Comparison of ENCODE assay signal across 19 cellular contexts in genomic region chr2:10245661-10246060, GRCh38.
"Had no signal": no experiment of that assay in that cellular context is flagged by ENCODE, and none has a peak within 500 bp of the region (broad histone marks: within the 10 kb centered on the region; RNA-seq: fewer than 3 reads in every experiment).

No MANE protein-coding gene starts in this region.

- DNase-seq: activated B cell treated with CpG ODN at 0.5 μM for 24 hours; activated CD4-positive, alpha-beta T cell treated with anti-CD3 and anti-CD28 coated beads for 4 hours; activated CD4-positive, alpha-beta T cell treated with anti-CD3 and anti-CD28 coated beads, Interleukin-2, amount 50 U/mL, for 48 hours; activated effector memory CD4-positive, alpha-beta T cell treated with Interleukin-2 at 50 U/mL for 16 hours; activated naive CD4-positive, alpha-beta T cell treated with anti-CD3 and anti-CD28 coated beads for 36 hours; activated naive CD8-positive, alpha-beta T cell treated with anti-CD3 and anti-CD28 coated beads, Interleukin-2, amount 10 ng/mL, durations not matched to agents 7 days and 5 days; activated T-cell treated with anti-CD3 and anti-CD28 coated beads, Interleukin-2, amount 50 U/mL, for 72 hours; amniotic stem cell; cerebellar nuclear complex; cortex of kidney; midbrain; stimulated activated CD4-positive, alpha-beta T cell treated with anti-CD3 and anti-CD28 coated beads, Interleukin-4, amount 100 ng/mL, for 24 hours; stimulated activated naive CD4-positive, alpha-beta T cell treated with Interleukin-2 at 50 U/mL for 16 hours; T1000 had no signal

- H3K27me3 ChIP-seq: left lung had no signal

- H3K27me3 Mint-ChIP-seq: activated B cell treated with CpG ODN at 0.5 μM for 24 hours; natural killer cell treated with Interleukin-12 subunit alpha and Interleukin-12 subunit beta and Interleukin-15 and Interleukin-18, amount 100 ng/mL, for 72 hours; type B pancreatic cell had no signal

- H3K36me3 Mint-ChIP-seq: activated naive CD8-positive, alpha-beta T cell treated with anti-CD3 and anti-CD28 coated beads, Interleukin-2, amount 10 ng/mL, durations not matched to agents 7 days and 5 days; type B pancreatic cell had no signal

- H3K9me3 Mint-ChIP-seq: type B pancreatic cell had no signal

- H3K36me3 ChIP-seq: left lung, thoracic aorta had no signal

- H3K27ac ChIP-seq: left lung, thoracic aorta had no signal

- ATAC-seq: activated T-cell treated with anti-CD3 and anti-CD28 coated beads, Interleukin-2, amount 50 U/mL, for 72 hours; left lung; natural killer cell treated with Interleukin-12 subunit alpha and Interleukin-12 subunit beta and Interleukin-15 and Interleukin-18, amount 100 ng/mL, for 72 hours had no signal

- H3K4me1 Mint-ChIP-seq: activated naive CD8-positive, alpha-beta T cell treated with anti-CD3 and anti-CD28 coated beads, Interleukin-2, amount 10 ng/mL, durations not matched to agents 7 days and 5 days had no signal

- H3K4me3 ChIP-seq: left lung, thoracic aorta had no signal

- H3K4me1 ChIP-seq: left lung had no signal

- H3K27ac Mint-ChIP-seq: activated B cell treated with CpG ODN at 0.5 μM for 24 hours; activated naive CD4-positive, alpha-beta T cell treated with anti-CD3 and anti-CD28 coated beads for 36 hours; activated naive CD8-positive, alpha-beta T cell treated with anti-CD3 and anti-CD28 coated beads, Interleukin-2, amount 10 ng/mL, durations not matched to agents 7 days and 5 days; activated T-cell treated with anti-CD3 and anti-CD28 coated beads, Interleukin-2, amount 50 U/mL, for 72 hours; natural killer cell treated with Interleukin-12 subunit alpha and Interleukin-12 subunit beta and Interleukin-15 and Interleukin-18, amount 100 ng/mL, for 72 hours; T-helper 1 cell treated with Interleukin-12 subunit alpha and Interleukin-12 subunit beta and Interleukin-4 antibody, amounts not matched to agents 30 μg/mL and 1 μg/mL, for 36 hours; type B pancreatic cell had no signal

- H3K4me3 Mint-ChIP-seq: activated B cell treated with CpG ODN at 0.5 μM for 24 hours; activated naive CD4-positive, alpha-beta T cell treated with anti-CD3 and anti-CD28 coated beads for 36 hours; activated naive CD8-positive, alpha-beta T cell treated with anti-CD3 and anti-CD28 coated beads, Interleukin-2, amount 10 ng/mL, durations not matched to agents 7 days and 5 days; activated T-cell treated with anti-CD3 and anti-CD28 coated beads, Interleukin-2, amount 50 U/mL, for 72 hours; natural killer cell treated with Interleukin-12 subunit alpha and Interleukin-12 subunit beta and Interleukin-15 and Interleukin-18, amount 100 ng/mL, for 72 hours; T-helper 1 cell treated with Interleukin-12 subunit alpha and Interleukin-12 subunit beta and Interleukin-4 antibody, amounts not matched to agents 30 μg/mL and 1 μg/mL, for 36 hours; type B pancreatic cell had no signal
